In the genomic region with DNA sequence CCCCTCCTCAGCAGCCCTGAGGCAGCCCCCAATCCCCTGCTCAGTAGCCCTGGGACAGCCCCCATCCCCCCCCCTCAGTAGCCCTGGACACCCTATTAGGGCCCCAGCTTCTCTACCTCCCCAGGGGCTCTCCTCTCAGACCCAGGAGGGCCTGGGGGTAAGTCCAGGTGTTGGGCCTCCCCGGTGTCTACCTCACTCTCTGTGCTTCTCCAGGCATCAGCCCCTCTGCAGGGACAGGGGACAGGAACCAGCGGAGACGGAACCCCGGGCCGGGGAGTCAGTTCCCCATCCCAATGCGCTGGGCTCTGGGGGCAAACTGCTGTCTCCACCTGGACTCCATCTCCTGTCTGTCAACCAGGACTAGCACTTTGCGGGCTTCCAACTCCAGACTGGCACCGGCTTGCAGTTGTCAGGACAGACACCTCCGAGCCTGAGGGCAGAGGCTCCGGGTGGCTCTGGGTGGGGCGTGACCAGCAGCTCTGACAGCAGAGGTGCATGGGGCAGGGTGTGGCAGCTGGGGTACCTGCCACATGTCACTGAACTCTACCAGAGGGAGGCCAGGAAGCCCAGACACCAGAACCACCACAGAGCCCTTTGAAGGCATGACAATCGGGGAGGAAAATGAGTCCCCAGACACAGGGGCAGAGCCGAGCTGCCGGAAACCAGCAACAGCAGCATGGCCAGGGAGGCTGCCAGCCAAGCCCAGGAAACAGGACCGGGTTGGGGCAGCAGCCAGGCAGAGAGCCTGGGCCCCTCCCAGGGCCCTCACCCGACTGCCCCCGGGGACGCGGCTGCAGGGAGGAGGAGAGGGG, we compare ENCODE assay signal across 9 cellular contexts. TPM values are rescaled to one million over a fixed set of nuclear protein-coding genes. Genes with fewer than 3 reads are reported as not detected.
DNase-seq lines count a peak whose midpoint lies in the region; ATAC-seq lines count a peak whose summit lies in the region.
"Had no signal": no experiment of that assay in that cellular context is flagged by ENCODE, and none has a peak within 500 bp of the region (broad histone marks: within the 10 kb centered on the region; RNA-seq: fewer than 3 reads in every experiment).

No MANE protein-coding gene starts in this region.

- ATAC-seq in HG02759 (IDR thresholded peaks at IDR 0.05; ENCODE audit: unreplicated experiment): no peak

- DNase-seq in C1 segment of cervical spinal cord (lab: John Stamatoyannopoulos, UW): peak in 9 of 14 donors; percentile 20 to 68 (median 34)
- peak; percentile 40 for DNase-seq in T follicular helper cell (ENCODE audit: low read depth)
- DNase-seq in activated naive CD8-positive, alpha-beta T cell treated with anti-CD3 and anti-CD28 coated beads for 36 hours: peak; percentile 39
- peak in 41 of 56 donors; percentile 15 to 72 (median 43) for DNase-seq in nucleus accumbens (lab: John Stamatoyannopoulos, UW)
- no peak for DNase-seq in DMS153 (lab: John Stamatoyannopoulos, UW)
- no peak for DNase-seq in NCI-H446 (lab: John Stamatoyannopoulos, UW)
- no peak for DNase-seq in NCI-H128 (lab: John Stamatoyannopoulos, UW; ENCODE audit: unreplicated experiment)
- DNase-seq: foreskin melanocyte had no signal

- H3K36me3 Mint-ChIP-seq in activated naive CD8-positive, alpha-beta T cell treated with anti-CD3 and anti-CD28 coated beads for 36 hours: no peaks in the 10 kb centered on the region

- no peak overlapping the region for H3K4me3 Mint-ChIP-seq in activated naive CD8-positive, alpha-beta T cell treated with anti-CD3 and anti-CD28 coated beads for 36 hours

- no peaks in the 10 kb centered on the region for H3K9me3 Mint-ChIP-seq in activated naive CD8-positive, alpha-beta T cell treated with anti-CD3 and anti-CD28 coated beads for 36 hours

- H3K27ac Mint-ChIP-seq in activated naive CD8-positive, alpha-beta T cell treated with anti-CD3 and anti-CD28 coated beads for 36 hours: no peak overlapping the region

- H3K27me3 Mint-ChIP-seq in activated naive CD8-positive, alpha-beta T cell treated with anti-CD3 and anti-CD28 coated beads for 36 hours: no peaks in the 10 kb centered on the region

- H3K4me1 Mint-ChIP-seq in activated naive CD8-positive, alpha-beta T cell treated with anti-CD3 and anti-CD28 coated beads for 36 hours: peaks cover 8% of the 10 kb centered on the region

RNA-seq across cellular contexts. Expression of a gene that starts 17.7 kb away (rescaled TPM):
- 10 to 100 TPM; 30.0 to 32.6 TPM for total RNA-seq in activated naive CD8-positive, alpha-beta T cell treated with anti-CD3 and anti-CD28 coated beads for 36 hours

Comparison
In these comparisons a context has a peak if more than half of its experiments do, and no peak if none do; other contexts are left out.
1. DNase-seq: peak in C1 segment of cervical spinal cord (9 of 14), T follicular helper cell (single experiment), activated naive CD8-positive, alpha-beta T cell treated with anti-CD3 and anti-CD28 coated beads for 36 hours (single experiment) and nucleus accumbens (41 of 56); none in DMS153 (single experiment), NCI-H446 (0 of 2) and NCI-H128 (single experiment).